8 cellular contexts compared by ENCODE assay signal in genomic region chr11:73141031-73141308, GRCh38. TPM values are rescaled to one million over a fixed set of nuclear protein-coding genes. Genes with fewer than 3 reads are reported as not detected.
DNase-seq lines count a peak whose midpoint lies in the region; ATAC-seq, FAIRE-seq and TF ChIP-seq lines count a peak whose summit lies in the region.

No MANE protein-coding gene starts in this region.

- TF ChIP-seq CTCF in CD14-positive monocyte (IDR thresholded peaks at IDR 0.05): no peak
- no peak for TF ChIP-seq CTCF in LNCaP clone FGC (IDR thresholded peaks at IDR 0.05; ENCODE audit: control insufficient read depth, extremely low read depth, insufficient read depth)
- TF ChIP-seq CTCF in hepatocyte (IDR thresholded peaks at IDR 0.05; ENCODE audit: poor library complexity): no peak

- H3K4me1 ChIP-seq in hepatocyte (ENCODE audit: insufficient read depth): peaks cover 25% of the 10 kb centered on the region

- H3K9me2 ChIP-seq in hepatocyte (replicated peaks; ENCODE audit: insufficient read depth): no peaks in the 10 kb centered on the region

- H3K4me3 Mint-ChIP-seq in CD14-positive monocyte: peak overlapping the region; percentile 98 to 99

- no peaks in the 10 kb centered on the region for H3K36me3 ChIP-seq in hepatocyte (replicated peaks; ENCODE audit: insufficient read depth, low read depth)

- H3K27ac ChIP-seq in hepatocyte (peak overlapping the region; percentile 47), skin epidermis (peak overlapping the region; percentile 3 to 98 (median 95))

- H3K36me3 Mint-ChIP-seq in CD14-positive monocyte: peaks cover 20% of the 10 kb centered on the region in 2 donors
- H3K36me3 Mint-ChIP-seq in activated naive CD4-positive, alpha-beta T cell treated with anti-CD3 and anti-CD28 coated beads, Interleukin-2, amount 50 U/mL, for 72 hours: peaks cover 5 to 21% of the 10 kb centered on the region in 2 donors

- H3K9me3 ChIP-seq in hepatocyte (ENCODE audit: low read depth): no peaks in the 10 kb centered on the region

- H3K27ac Mint-ChIP-seq in CD14-positive monocyte: peak overlapping the region; percentile 92 to 96 (median 94)
- peak overlapping the region; percentile 87 to 94 for H3K27ac Mint-ChIP-seq in activated naive CD4-positive, alpha-beta T cell treated with anti-CD3 and anti-CD28 coated beads, Interleukin-2, amount 50 U/mL, for 72 hours

- FAIRE-seq in GM12891 (lab: Jason Lieb, UNC): no peak

- WGBS in hepatocyte (ENCODE audit: low lambda C conversion rate, missing lambda C conversion rate): 1% methylated on average over 13 of the region's 17 CpGs

- H3K9me3 Mint-ChIP-seq in CD14-positive monocyte: no peaks in the 10 kb centered on the region
- H3K9me3 Mint-ChIP-seq in activated naive CD4-positive, alpha-beta T cell treated with anti-CD3 and anti-CD28 coated beads, Interleukin-2, amount 50 U/mL, for 72 hours: no peaks in the 10 kb centered on the region

- no peaks in the 10 kb centered on the region for H3K27me3 Mint-ChIP-seq in CD14-positive monocyte (ENCODE audit: low read depth in 3 of 3)

- intact Hi-C loops in CD14-positive monocyte (cut with micrococcal nuclease): loop anchor here in 1 of 2 donors (5.0 kb wide), 1 partner anchor 169 kb away; no protein-coding TSS in a partner anchor

- H2AFZ ChIP-seq in hepatocyte: peak overlapping the region; percentile 94

- H4K20me1 ChIP-seq in hepatocyte (ENCODE audit: insufficient read depth, poor library complexity, severe bottlenecking): no peaks in the 10 kb centered on the region

- H3K4me3 ChIP-seq in LNCaP clone FGC (ENCODE audit: low read depth, low read length): peak overlapping the region; percentile 62
- H3K4me3 ChIP-seq in hepatocyte: peak overlapping the region; percentile 95
- H3K4me3 ChIP-seq in skin epidermis: peak overlapping the region; percentile 69 to 92 (median 81)

- ATAC-seq in activated naive CD4-positive, alpha-beta T cell treated with anti-CD3 and anti-CD28 coated beads, Interleukin-2, amount 50 U/mL, for 72 hours: peak in 1 of 2 donors; percentile 16
- ATAC-seq in HG03571 (IDR thresholded peaks at IDR 0.05; ENCODE audit: unreplicated experiment) (no peak), HG03342 (IDR thresholded peaks at IDR 0.05; ENCODE audit: unreplicated experiment) (no peak)

- peak overlapping the region; percentile 97 for H3K4me2 ChIP-seq in hepatocyte

- DNase-seq in CD14-positive monocyte (ENCODE audit: low spot score): no peak
- no peak for DNase-seq in LNCaP clone FGC (ENCODE audit: low read depth)
- peak in 1 of 2 donors; percentile 31 for DNase-seq in activated naive CD4-positive, alpha-beta T cell treated with anti-CD3 and anti-CD28 coated beads, Interleukin-2, amount 50 U/mL, for 72 hours (ENCODE audit: low spot score in 2 of 2)
- peak; percentile 24 for DNase-seq in hepatocyte (ENCODE audit: low spot score)
- no peak for DNase-seq in GM12891 (ENCODE audit: insufficient read length, low spot score)

- TF ChIP-seq POLR2A in GM12891 (IDR thresholded peaks at IDR 0.05; ENCODE audit: low read depth, low read length): no peak

- H3K27me3 ChIP-seq in hepatocyte: no peaks in the 10 kb centered on the region

- H3K79me2 ChIP-seq in hepatocyte: peaks cover 52% of the 10 kb centered on the region

- peaks cover 46% of the 10 kb centered on the region for H3K4me1 Mint-ChIP-seq in CD14-positive monocyte

TF ChIP-seq in GM12891, 5 proteins besides CTCF, POLR2A, EP300 and RAD21:
- no peak for TF ChIP-seq POLR2AphosphoS5 (IDR thresholded peaks at IDR 0.05; ENCODE audit: low read depth, low read length)
- no peak for TF ChIP-seq SPI1 (IDR thresholded peaks at IDR 0.05; ENCODE audit: low read depth, low read length)
- no peak for TF ChIP-seq POU2F2 (IDR thresholded peaks at IDR 0.05; ENCODE audit: low read depth, low read length)
- no peak for TF ChIP-seq TAF1 (IDR thresholded peaks at IDR 0.05; ENCODE audit: low read depth, low read length)
- no peak for TF ChIP-seq PAX5 (IDR thresholded peaks at IDR 0.05; ENCODE audit: insufficient read depth, low read length, severe bottlenecking)

RNA-seq across cellular contexts. Expression of gene FCHSD2, which starts 1.1 kb away (rescaled TPM):
- polyA plus RNA-seq in CD14-positive monocyte: 10 to 100 TPM; 14.5 to 16.6 TPM
- 10 to 100 TPM; 10.3 to 32.4 TPM for total RNA-seq in activated naive CD4-positive, alpha-beta T cell treated with anti-CD3 and anti-CD28 coated beads, Interleukin-2, amount 50 U/mL, for 72 hours
- 13.1 and 14.2 TPM in 2 replicates for total RNA-seq in hepatocyte
- polyA plus RNA-seq in hepatocyte: 9.1 and 11.0 TPM in 2 replicates
- polyA plus RNA-seq in GM12891 (2012; ENCODE audit: low read depth, missing spikeins): 30.8 TPM
